9 cellular contexts compared by ENCODE assay signal in genomic region chr3:180804871-180805430, GRCh38.
DNase-seq lines count a peak whose midpoint lies in the region; ATAC-seq and TF ChIP-seq lines count a peak whose summit lies in the region.
"Had no signal": no experiment of that assay in that cellular context is flagged by ENCODE, and none has a peak within 500 bp of the region (broad histone marks: within the 10 kb centered on the region; RNA-seq: fewer than 3 reads in every experiment).

No MANE protein-coding gene starts in this region.

- TF ChIP-seq EP300 in sigmoid colon (IDR thresholded peaks at IDR 0.05): no peak

- peaks cover 16% of the 10 kb centered on the region for H3K4me1 Mint-ChIP-seq in WTC11

- DNase-seq in DMS 273 (lab: John Stamatoyannopoulos, UW; ENCODE audit: unreplicated experiment): peak; percentile 33
- DNase-seq in DMS 273 treated with DMSO at 0.1 percent for 48 hours (lab: John Stamatoyannopoulos, UW): no peak
- peak; percentile 67 for DNase-seq in WTC11 (ENCODE audit: low spot score)
- peak; percentile 86 for DNase-seq in iPS DF 19.7 (ENCODE audit: low read depth, low spot score)
- DNase-seq in stromal cell of bone marrow (ENCODE audit: low read depth): peak; percentile 29
- no peak for DNase-seq in sigmoid colon
- DNase-seq in GM10266 (ENCODE audit: extremely low spot score): no peak
- no peak for DNase-seq in activated CD4-positive, alpha-beta T cell treated with anti-CD3 and anti-CD28 coated beads, Interleukin-2, amount 50 U/mL, for 1 hour

- H3K4me1 ChIP-seq in sigmoid colon: no peaks in the 10 kb centered on the region

- TF ChIP-seq POLR2A in sigmoid colon (IDR thresholded peaks at IDR 0.05): no peak

- no peaks in the 10 kb centered on the region for H3K9me3 Mint-ChIP-seq in WTC11

- H3K27me3 Mint-ChIP-seq in WTC11 (ENCODE audit: low read depth): no peaks in the 10 kb centered on the region

- intact Hi-C loops in sigmoid colon (cut with DNase I): no loop called here

- no peak overlapping the region for H3K27ac ChIP-seq in sigmoid colon
- H3K27ac ChIP-seq: 22Rv1 had no signal

- peak overlapping the region; percentile 12; the same call in 1 of the 2 replicates for H3K4me3 Mint-ChIP-seq in WTC11

- POLR2A ChIA-PET in WTC11 (lab: Charles Lee): interaction anchor here (1.0 kb wide), 1 partner anchor 108 kb away, joined by 8 read pairs; the partner anchor contains the start of gene FXR1

- peak; percentile 100 for ATAC-seq in WTC11

- TF ChIP-seq CTCF in WTC11 (IDR thresholded peaks at IDR 0.05) (no peak), sigmoid colon (IDR thresholded peaks at IDR 0.05) (no peak), GM10266 (IDR thresholded peaks at IDR 0.05; ENCODE audit: control insufficient read depth, insufficient read depth, low read depth, missing control alignments) (no peak)

- no peaks in the 10 kb centered on the region for H3K9me3 ChIP-seq in sigmoid colon

- no peak overlapping the region for H3K4me3 ChIP-seq in sigmoid colon

- WGBS in sigmoid colon, 2 donors: 40 to 45% methylated on average over 6 of the region's 6 CpGs

- peak overlapping the region; percentile 76 for H3K27ac Mint-ChIP-seq in WTC11

- CTCF ChIA-PET in WTC11 (lab: Charles Lee): interaction anchor here (0.6 to 1.7 kb wide), 13 partner anchors 51 to 376 kb away, joined by 3 to 13 read pairs (median 3); partner anchors contain the start of gene FXR1

- H3K27me3 ChIP-seq in sigmoid colon: no peaks in the 10 kb centered on the region

- no peaks in the 10 kb centered on the region for H3K36me3 Mint-ChIP-seq in WTC11

- no peaks in the 10 kb centered on the region for H3K36me3 ChIP-seq in sigmoid colon

TF ChIP-seq in WTC11, 78 proteins besides CTCF, POLR2A, EP300 and RAD21:
- peak; percentile 46; the same call in 1 of the 2 replicates for TF ChIP-seq TEAD4 (CRISPR knock-in tag; IDR thresholded peaks at IDR 0.05)
- peak; percentile 84; the same call in 1 of the 2 replicates for TF ChIP-seq TEAD1 (CRISPR knock-in tag; IDR thresholded peaks at IDR 0.05)
- no peak for TF ChIP-seq GABPB1 (CRISPR knock-in tag; IDR thresholded peaks at IDR 0.05)
TF ChIP-seq in WTC11: peak in this region for 2.

Comparison
In these comparisons a context has a peak if more than half of its experiments do, and no peak if none do; other contexts are left out.
1. DNase-seq: peak in DMS 273 (single experiment), WTC11 (single experiment), iPS DF 19.7 (single experiment) and stromal cell of bone marrow (single experiment); none in DMS 273 treated with DMSO at 0.1 percent for 48 hours (single experiment), sigmoid colon (single experiment), GM10266 (single experiment) and activated CD4-positive, alpha-beta T cell treated with anti-CD3 and anti-CD28 coated beads, Interleukin-2, amount 50 U/mL, for 1 hour (single experiment).